ENCODE assay signal across 10 cellular contexts in the genomic region with DNA sequence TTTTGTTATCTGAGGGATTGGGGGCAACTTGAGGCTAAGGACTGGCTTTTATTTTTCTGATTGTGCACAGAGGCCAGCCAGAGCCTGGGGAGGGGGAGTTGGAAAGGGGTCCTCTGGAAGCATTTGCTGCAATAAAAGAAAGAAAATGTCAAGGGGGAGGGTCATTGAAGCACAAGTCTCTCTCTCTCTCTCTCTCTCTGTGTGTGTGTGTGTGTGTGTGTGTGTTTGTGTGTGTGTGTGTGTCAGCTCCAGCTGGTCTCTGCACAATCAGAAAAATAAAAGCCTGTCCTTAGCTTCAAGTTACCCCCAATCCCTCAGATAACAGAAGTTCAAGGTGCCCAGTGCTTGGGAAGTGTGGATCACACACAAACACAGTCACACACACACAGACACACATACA.
"Had no signal": no experiment of that assay in that cellular context is flagged by ENCODE, and none has a peak within 500 bp of the region (broad histone marks: within the 10 kb centered on the region; RNA-seq: fewer than 3 reads in every experiment).

No MANE protein-coding gene starts in this region.

- H3K27ac ChIP-seq: GM23248 had no signal

- H3K9me3 ChIP-seq: HAP-1 had no signal

- H3K4me3 ChIP-seq: GM23248, GM23338, HAP-1 had no signal

- H3K9ac ChIP-seq: GM23248 had no signal

- H3K4me2 ChIP-seq: GM23338 had no signal

- FAIRE-seq: H1, H54 had no signal

- DNase-seq: GM23248, GOT3, H7, H9, HCEC 1CT, HFFc6 had no signal

- H3K36me3 ChIP-seq: HAP-1 had no signal

- H2AFZ ChIP-seq: GM23248, GM23338 had no signal

- H3K4me1 ChIP-seq: HAP-1 had no signal
